ENCODE assay signal across 8 cellular contexts in genomic region chr19:10544242-10544752, GRCh38. TPM values are rescaled to one million over a fixed set of nuclear protein-coding genes. Genes with fewer than 3 reads are reported as not detected.
DNase-seq lines count a peak whose midpoint lies in the region; ATAC-seq lines count a peak whose summit lies in the region.

No MANE protein-coding gene starts in this region.

- H3K4me3 ChIP-seq in iPS-20b (ENCODE audit: low read length) = peak overlapping the region; percentile 89

- H3K9ac ChIP-seq in iPS-20b (ENCODE audit: low read depth, low read length) = peak overlapping the region; percentile 82

- peaks cover 9% of the 10 kb centered on the region for H3K27me3 Mint-ChIP-seq in activated naive CD8-positive, alpha-beta T cell treated with anti-CD3 and anti-CD28 coated beads, Interleukin-2, amount 50 U/mL, for 24 hours
- peaks cover 16% of the 10 kb centered on the region for H3K27me3 Mint-ChIP-seq in stimulated activated memory B cell treated with anti-CD40 and anti-IgM and Interleukin-4, amounts not matched to agents 10 μg/mL and 1 μg/mL and 100 μg/mL, for 72 hours

- peak; percentile 56 for DNase-seq in DMS53 (lab: John Stamatoyannopoulos, UW)
- DNase-seq in DMS53 treated with DMSO at 0.1 percent for 48 hours (lab: John Stamatoyannopoulos, UW; ENCODE audit: unreplicated experiment) = no peak
- peak; percentile 63 for DNase-seq in HuH-7.5 (ENCODE audit: low spot score)
- DNase-seq in activated naive CD8-positive, alpha-beta T cell treated with anti-CD3 and anti-CD28 coated beads, Interleukin-2, amount 50 U/mL, for 24 hours = peak; percentile 37
- DNase-seq in HT-29 (ENCODE audit: low spot score) = no peak

- H3K27me3 ChIP-seq in iPS-20b (ENCODE audit: insufficient read depth, low read length) = no peaks in the 10 kb centered on the region

- no peaks in the 10 kb centered on the region for H3K9me3 Mint-ChIP-seq in activated naive CD8-positive, alpha-beta T cell treated with anti-CD3 and anti-CD28 coated beads, Interleukin-2, amount 50 U/mL, for 24 hours
- no peaks in the 10 kb centered on the region for H3K9me3 Mint-ChIP-seq in stimulated activated memory B cell treated with anti-CD40 and anti-IgM and Interleukin-4, amounts not matched to agents 10 μg/mL and 1 μg/mL and 100 μg/mL, for 72 hours

- peak overlapping the region; percentile 89 for H3K4me3 Mint-ChIP-seq in activated naive CD8-positive, alpha-beta T cell treated with anti-CD3 and anti-CD28 coated beads, Interleukin-2, amount 50 U/mL, for 24 hours
- peak overlapping the region; percentile 81 for H3K4me3 Mint-ChIP-seq in stimulated activated memory B cell treated with anti-CD40 and anti-IgM and Interleukin-4, amounts not matched to agents 10 μg/mL and 1 μg/mL and 100 μg/mL, for 72 hours

- H3K36me3 ChIP-seq in iPS-20b (ENCODE audit: insufficient read depth, low read depth, low read length) = peaks cover 16% of the 10 kb centered on the region; the same call in 1 of the 2 replicates

- peaks cover 9% of the 10 kb centered on the region for H3K36me3 Mint-ChIP-seq in activated naive CD8-positive, alpha-beta T cell treated with anti-CD3 and anti-CD28 coated beads, Interleukin-2, amount 50 U/mL, for 24 hours (ENCODE audit: low read depth)
- H3K36me3 Mint-ChIP-seq in stimulated activated memory B cell treated with anti-CD40 and anti-IgM and Interleukin-4, amounts not matched to agents 10 μg/mL and 1 μg/mL and 100 μg/mL, for 72 hours = peaks cover 11% of the 10 kb centered on the region

- no peaks in the 10 kb centered on the region for H3K9me3 ChIP-seq in iPS-20b (ENCODE audit: insufficient read depth, low read depth, low read length)

- no peak overlapping the region for H3K27ac ChIP-seq in iPS-20b (ENCODE audit: low read length)

- ATAC-seq in activated naive CD8-positive, alpha-beta T cell treated with anti-CD3 and anti-CD28 coated beads, Interleukin-2, amount 50 U/mL, for 24 hours = no peak
- ATAC-seq in stimulated activated memory B cell treated with anti-CD40 and anti-IgM and Interleukin-4, amounts not matched to agents 10 μg/mL and 1 μg/mL and 100 μg/mL, for 72 hours = peak; percentile 42
- no peak for ATAC-seq in GM18861 (IDR thresholded peaks at IDR 0.05; ENCODE audit: unreplicated experiment)

- no peaks in the 10 kb centered on the region for H3K4me1 ChIP-seq in iPS-20b (ENCODE audit: insufficient read depth, low read length)

- peak overlapping the region; percentile 87 for H3K27ac Mint-ChIP-seq in activated naive CD8-positive, alpha-beta T cell treated with anti-CD3 and anti-CD28 coated beads, Interleukin-2, amount 50 U/mL, for 24 hours
- H3K27ac Mint-ChIP-seq in stimulated activated memory B cell treated with anti-CD40 and anti-IgM and Interleukin-4, amounts not matched to agents 10 μg/mL and 1 μg/mL and 100 μg/mL, for 72 hours = peak overlapping the region; percentile 83

- H3K4me1 Mint-ChIP-seq in activated naive CD8-positive, alpha-beta T cell treated with anti-CD3 and anti-CD28 coated beads, Interleukin-2, amount 50 U/mL, for 24 hours = peaks cover 13% of the 10 kb centered on the region
- peaks cover 11% of the 10 kb centered on the region for H3K4me1 Mint-ChIP-seq in stimulated activated memory B cell treated with anti-CD40 and anti-IgM and Interleukin-4, amounts not matched to agents 10 μg/mL and 1 μg/mL and 100 μg/mL, for 72 hours

RNA-seq across cellular contexts. Expression of gene ATG4D, which starts 0.6 kb away (rescaled TPM):
- 36.0 and 36.8 TPM in 2 replicates for total RNA-seq in HT-29 (2014; rRNA removed; shearing (Covaris generic))

RNA-seq across cellular contexts. Expression of gene KRI1, which starts 21.5 kb away (rescaled TPM):
- total RNA-seq in HT-29 (2014; rRNA removed; shearing (Covaris generic)) = 38.3 and 68.1 TPM in 2 replicates

RNA-seq across cellular contexts. Expression of gene CDKN2D, which starts 24.5 kb away (rescaled TPM):
- 21.1 and 23.0 TPM in 2 replicates for total RNA-seq in HT-29 (2014; rRNA removed; shearing (Covaris generic))

RNA-seq across cellular contexts. Expression of gene S1PR5, which starts 27.1 kb away (rescaled TPM):
- not detected in 2 replicates for total RNA-seq in HT-29 (2014; rRNA removed; shearing (Covaris generic))

RNA-seq across cellular contexts. Expression of gene KEAP1, which starts 41.1 kb away (rescaled TPM):
- 99.5 and 114 TPM in 2 replicates for total RNA-seq in HT-29 (2014; rRNA removed; shearing (Covaris generic))

Comparison
In these comparisons a context has a peak if more than half of its experiments do, and no peak if none do; other contexts are left out.
1. DNase-seq: peak in DMS53 (single experiment), HuH-7.5 (single experiment) and activated naive CD8-positive, alpha-beta T cell treated with anti-CD3 and anti-CD28 coated beads, Interleukin-2, amount 50 U/mL, for 24 hours (single experiment); none in DMS53 treated with DMSO at 0.1 percent for 48 hours (single experiment) and HT-29 (single experiment).